Comparison of ENCODE assay signal across 12 cellular contexts in the genomic region with DNA sequence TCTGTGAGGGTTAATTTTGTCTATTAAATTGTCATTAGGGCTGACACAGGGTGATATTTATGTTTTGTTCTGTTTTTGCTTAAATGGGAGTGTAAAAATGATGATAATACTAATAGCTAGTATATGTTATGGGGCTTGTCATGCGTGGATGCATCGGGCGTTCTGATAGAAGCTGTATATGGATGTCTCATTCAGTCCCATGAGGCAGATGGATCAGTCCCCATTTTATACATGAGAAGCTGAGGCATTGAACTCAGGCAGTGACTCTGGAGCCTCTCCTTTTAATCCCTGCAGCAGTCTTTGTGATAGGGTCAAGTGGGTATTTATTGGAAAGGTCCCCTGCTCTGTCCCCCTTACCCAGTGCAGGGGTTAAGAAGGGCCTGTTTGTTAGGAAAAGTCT. TPM values are rescaled to one million over a fixed set of nuclear protein-coding genes. Genes with fewer than 3 reads are reported as not detected.
DNase-seq lines count a peak whose midpoint lies in the region; ATAC-seq, FAIRE-seq and TF ChIP-seq lines count a peak whose summit lies in the region.
"Had no signal": no experiment of that assay in that cellular context is flagged by ENCODE, and none has a peak within 500 bp of the region (broad histone marks: within the 10 kb centered on the region; RNA-seq: fewer than 3 reads in every experiment).

No MANE protein-coding gene starts in this region.

- no peaks in the 10 kb centered on the region for H3K9me3 Mint-ChIP-seq in effector memory CD8-positive, alpha-beta T cell
- H3K9me3 Mint-ChIP-seq in natural killer cell treated with Interleukin-12 subunit alpha and Interleukin-12 subunit beta and Interleukin-15 and Interleukin-18, amount 100 ng/mL, for 72 hours, result no peaks in the 10 kb centered on the region

- peak overlapping the region; percentile 96 to 99 for H3K27ac Mint-ChIP-seq in effector memory CD8-positive, alpha-beta T cell
- peak overlapping the region; percentile 68 to 76 for H3K27ac Mint-ChIP-seq in natural killer cell treated with Interleukin-12 subunit alpha and Interleukin-12 subunit beta and Interleukin-15 and Interleukin-18, amount 100 ng/mL, for 72 hours

- H3K27ac ChIP-seq in left ventricle myocardium inferior (replicated peaks) (peak overlapping the region; percentile 86), vagina (peak overlapping the region; percentile 71)

- peak overlapping the region; percentile 28 to 65 for H3K4me3 Mint-ChIP-seq in effector memory CD8-positive, alpha-beta T cell
- peak overlapping the region; percentile 30 for H3K4me3 Mint-ChIP-seq in natural killer cell treated with Interleukin-12 subunit alpha and Interleukin-12 subunit beta and Interleukin-15 and Interleukin-18, amount 100 ng/mL, for 72 hours

- H3K9me3 ChIP-seq in left ventricle myocardium inferior (replicated peaks) (no peaks in the 10 kb centered on the region), vagina (no peaks in the 10 kb centered on the region)

- peaks cover 62% of the 10 kb centered on the region for H3K36me3 Mint-ChIP-seq in effector memory CD8-positive, alpha-beta T cell (ENCODE audit: insufficient read depth)
- H3K36me3 Mint-ChIP-seq in natural killer cell treated with Interleukin-12 subunit alpha and Interleukin-12 subunit beta and Interleukin-15 and Interleukin-18, amount 100 ng/mL, for 72 hours, result no peaks in the 10 kb centered on the region

- no peaks in the 10 kb centered on the region for H3K27me3 ChIP-seq in left ventricle myocardium inferior (ENCODE audit: low read depth)
- H3K27me3 ChIP-seq in vagina, result no peaks in the 10 kb centered on the region

- DNase-seq in left ventricle myocardium inferior, result no peak
- no peak for DNase-seq in left cardiac atrium
- no peak for DNase-seq in effector memory CD8-positive, alpha-beta T cell
- DNase-seq in natural killer cell treated with Interleukin-12 subunit alpha and Interleukin-12 subunit beta and Interleukin-15 and Interleukin-18, amount 100 ng/mL, for 72 hours (ENCODE audit: low spot score), result no peak
- no peak for DNase-seq in vagina (ENCODE audit: extremely low spot score in 2 of 2)
- no peak for DNase-seq in RCC 7860 (ENCODE audit: low spot score)
- DNase-seq in AML-193 (lab: John Stamatoyannopoulos, UW), result no peak
- DNase-seq in amygdala (lab: John Stamatoyannopoulos, UW), result no peak
- DNase-seq: amniotic stem cell, NCI-H2081 treated with DMSO at 0.1 percent for 48 hours had no signal

- no peaks in the 10 kb centered on the region for H3K27me3 Mint-ChIP-seq in effector memory CD8-positive, alpha-beta T cell
- H3K27me3 Mint-ChIP-seq in natural killer cell treated with Interleukin-12 subunit alpha and Interleukin-12 subunit beta and Interleukin-15 and Interleukin-18, amount 100 ng/mL, for 72 hours, result no peaks in the 10 kb centered on the region

- H3K36me3 ChIP-seq in left ventricle myocardium inferior (no peaks in the 10 kb centered on the region), vagina (no peaks in the 10 kb centered on the region)

- intact Hi-C loops in left ventricle myocardium inferior (cut with micrococcal nuclease) (no loop called here), left cardiac atrium (cut with DNase I) (loop anchor here in 1 of 2 donors (10.0 kb wide), 1 partner anchor 155 kb away; no protein-coding TSS in a partner anchor), vagina (cut with DNase I) (no loop called here)

- H3K4me3 ChIP-seq in left ventricle myocardium inferior (no peak overlapping the region), vagina (no peak overlapping the region)

- H3K4me1 Mint-ChIP-seq in effector memory CD8-positive, alpha-beta T cell (ENCODE audit: low read depth in 2 of 2), result peaks cover 67 to 69% of the 10 kb centered on the region in 2 donors
- peaks cover 68 to 76% of the 10 kb centered on the region in 2 donors for H3K4me1 Mint-ChIP-seq in natural killer cell treated with Interleukin-12 subunit alpha and Interleukin-12 subunit beta and Interleukin-15 and Interleukin-18, amount 100 ng/mL, for 72 hours (ENCODE audit: low read depth in 2 of 2)

- no peak for ATAC-seq in left cardiac atrium
- no peak for ATAC-seq in effector memory CD8-positive, alpha-beta T cell (replicated peaks)
- ATAC-seq in natural killer cell treated with Interleukin-12 subunit alpha and Interleukin-12 subunit beta and Interleukin-15 and Interleukin-18, amount 100 ng/mL, for 72 hours, result no peak
- ATAC-seq: activated CD4-positive, CD25-positive, alpha-beta regulatory T cell treated with anti-CD3 and anti-CD28 coated beads, Interleukin-2, amount 50 U/mL, for 24 hours had no signal

- H3K4me1 ChIP-seq in left ventricle myocardium inferior (peaks cover 97% of the 10 kb centered on the region), vagina (peaks cover 90% of the 10 kb centered on the region)

- TF ChIP-seq POLR2A in vagina (IDR thresholded peaks at IDR 0.05), result no peak

- TF ChIP-seq CTCF in left ventricle myocardium inferior (IDR thresholded peaks at IDR 0.05; ENCODE audit: borderline replicate concordance) (no peak), vagina (IDR thresholded peaks at IDR 0.05) (no peak)

- no peak for FAIRE-seq in RCC 7860 (lab: Jason Lieb, UNC)
- FAIRE-seq: GM19239 had no signal

RNA-seq across cellular contexts. Expression of a gene that starts 46.1 kb away (rescaled TPM):
- total RNA-seq in left ventricle myocardium inferior (17.1 TPM), left cardiac atrium (10 to 100 TPM; 18.4 to 28.7 TPM), vagina (39.5 TPM)
- 10 to 100 TPM; 16.0 to 21.6 TPM for total RNA-seq in natural killer cell treated with Interleukin-12 subunit alpha and Interleukin-12 subunit beta and Interleukin-15 and Interleukin-18, amount 100 ng/mL, for 72 hours
